Comparison of ENCODE assay signal across 9 cellular contexts in genomic region chr14:50859296-50859624, GRCh38. TPM values are rescaled to one million over a fixed set of nuclear protein-coding genes. Genes with fewer than 3 reads are reported as not detected.
A peak's percentile ranks its signal among the peaks of the same experiment; 100 is the strongest.
DNase-seq lines count a peak whose midpoint lies in the region; ATAC-seq, FAIRE-seq and TF ChIP-seq lines count a peak whose summit lies in the region.
"Had no signal": no experiment of that assay in that cellular context is flagged by ENCODE, and none has a peak within 500 bp of the region (broad histone marks: within the 10 kb centered on the region; RNA-seq: fewer than 3 reads in every experiment).

No MANE protein-coding gene starts in this region.

- peaks cover 9% of the 10 kb centered on the region for H3K4me1 ChIP-seq in keratinocyte (ENCODE audit: control insufficient read depth, extremely low read depth, insufficient read depth, low read length)

- ATAC-seq in activated T-cell treated with anti-CD3 and anti-CD28 coated beads, Interleukin-2, amount 50 U/mL, for 4 hours: peak in 1 of 2 donors; percentile 2
- ATAC-seq in HG02571 (IDR thresholded peaks at IDR 0.05; ENCODE audit: unreplicated experiment): no peak

- no peaks in the 10 kb centered on the region for H3K27me3 Mint-ChIP-seq in activated T-cell treated with anti-CD3 and anti-CD28 coated beads, Interleukin-2, amount 50 U/mL, for 4 hours (ENCODE audit: low read depth)
- H3K27me3 Mint-ChIP-seq in type B pancreatic cell: no peaks in the 10 kb centered on the region

- H3K9me3 ChIP-seq in keratinocyte (ENCODE audit: control insufficient read depth, low read depth, low read length): no peaks in the 10 kb centered on the region

- peak overlapping the region; percentile 97 for H2AFZ ChIP-seq in keratinocyte (ENCODE audit: control insufficient read depth, low read length)

- H3K4me1 Mint-ChIP-seq in activated T-cell treated with anti-CD3 and anti-CD28 coated beads, Interleukin-2, amount 50 U/mL, for 4 hours (ENCODE audit: low read depth): peaks cover 12% of the 10 kb centered on the region
- peaks cover 24% of the 10 kb centered on the region for H3K4me1 Mint-ChIP-seq in type B pancreatic cell (ENCODE audit: unreplicated experiment)

- no peak overlapping the region for H3K27ac Mint-ChIP-seq in type B pancreatic cell

- H3K27ac ChIP-seq in keratinocyte (ENCODE audit: control insufficient read depth, insufficient read depth, low read length): no peak overlapping the region
- H3K27ac ChIP-seq: epithelial cell of prostate had no signal

- H3K9me3 Mint-ChIP-seq in activated T-cell treated with anti-CD3 and anti-CD28 coated beads, Interleukin-2, amount 50 U/mL, for 4 hours: no peaks in the 10 kb centered on the region
- H3K9me3 Mint-ChIP-seq in type B pancreatic cell: no peaks in the 10 kb centered on the region

- peak overlapping the region; percentile 100 for H3K4me2 ChIP-seq in keratinocyte (ENCODE audit: control insufficient read depth, extremely low read depth, insufficient read depth, low read depth, low read length)

- no peak for FAIRE-seq in keratinocyte (lab: Jason Lieb, UNC)

- H3K9me1 ChIP-seq in keratinocyte (ENCODE audit: control insufficient read depth, extremely low read depth, insufficient read depth, low read length): no peaks in the 10 kb centered on the region

- peak overlapping the region; percentile 88 for H3K4me3 Mint-ChIP-seq in activated T-cell treated with anti-CD3 and anti-CD28 coated beads, Interleukin-2, amount 50 U/mL, for 4 hours
- H3K4me3 Mint-ChIP-seq in type B pancreatic cell: peak overlapping the region; percentile 59

- TF ChIP-seq CTCF in WI38 (IDR thresholded peaks at IDR 0.05; ENCODE audit: low read depth, low read length): no peak
- TF ChIP-seq CTCF in keratinocyte (optimal IDR thresholded peaks at IDR 0.05 in 1 of 3, IDR thresholded peaks at IDR 0.05 in 1 of 3, conservative IDR thresholded peaks at IDR 0.05 in 1 of 3; ENCODE audit: extremely low read depth in 1 of 3, insufficient read depth in 2 of 3, low read length in 3 of 3): no peak
- TF ChIP-seq CTCF in type B pancreatic cell (conservative IDR thresholded peaks at IDR 0.05): no peak

- no peaks in the 10 kb centered on the region for H3K79me2 ChIP-seq in keratinocyte (ENCODE audit: control insufficient read depth, insufficient read depth, low read length)

- dilution Hi-C loops in keratinocyte (cut with MboI; ENCODE audit: extremely low pct_ligation_motif_present, low sequenced_read_pairs): no loop called here

- H3K9ac ChIP-seq in keratinocyte (ENCODE audit: control insufficient read depth, extremely low read depth, insufficient read depth, low read length): no peak overlapping the region

- no peak for DNase-seq in activated T-cell treated with anti-CD3 and anti-CD28 coated beads, Interleukin-2, amount 50 U/mL, for 4 hours
- DNase-seq in activated T-cell treated with anti-CD3 and anti-CD28 coated beads, Interleukin-2, amount 50 U/mL, for 1 hour: no peak
- DNase-seq in keratinocyte (ENCODE audit: low read depth, low spot score) (no peak), type B pancreatic cell (ENCODE audit: extremely low spot score, unreplicated experiment) (no peak), hepatic stellate cell (ENCODE audit: low spot score) (no peak)
- DNase-seq in activated CD8-positive, alpha-beta memory T cell treated with anti-CD3 and anti-CD28 coated beads, Interleukin-2, amount 50 U/mL, for 48 hours: no peak

- H3K4me3 ChIP-seq in WI38 (ENCODE audit: low read depth, low read length) (peak overlapping the region; percentile 56), keratinocyte (ENCODE audit: control insufficient read depth in 2 of 3, extremely low read depth in 1 of 3, insufficient read depth in 2 of 3, low read depth in 1 of 3, low read length in 3 of 3) (peak overlapping the region in 1 of 3 experiments; percentile 90)

- H3K36me3 Mint-ChIP-seq in activated T-cell treated with anti-CD3 and anti-CD28 coated beads, Interleukin-2, amount 50 U/mL, for 4 hours (ENCODE audit: insufficient read depth): no peaks in the 10 kb centered on the region
- no peaks in the 10 kb centered on the region for H3K36me3 Mint-ChIP-seq in type B pancreatic cell

- H3K27me3 ChIP-seq in keratinocyte (ENCODE audit: control insufficient read depth, extremely low read depth, insufficient read depth, low read length): no peaks in the 10 kb centered on the region

- H4K20me1 ChIP-seq in keratinocyte (ENCODE audit: control insufficient read depth, extremely low read depth, insufficient read depth, low read length): no peaks in the 10 kb centered on the region

- no peaks in the 10 kb centered on the region for H3K36me3 ChIP-seq in keratinocyte (ENCODE audit: control insufficient read depth in 2 of 2, extremely low read depth in 1 of 2, insufficient read depth in 2 of 2, low read length in 2 of 2)

RNA-seq across cellular contexts. Expression of gene ABHD12B, which starts 12.6 kb away (rescaled TPM):
- not detected for total RNA-seq in activated T-cell treated with anti-CD3 and anti-CD28 coated beads, Interleukin-2, amount 50 U/mL, for 4 hours
- 0.03 TPM in 1 of 3 replicates, not detected in the others for polyA plus RNA-seq in keratinocyte
- polyA plus RNA-seq in keratinocyte (2011; ENCODE audit: low read depth): 1.9 TPM
- polyA plus RNA-seq in keratinocyte (2011; cell fraction: cytosol; rRNA removed): 0.22 TPM in 1 of 2 replicates, not detected in the other
- polyA plus RNA-seq in keratinocyte (2011; cell fraction: nucleus; rRNA removed): 0.08 and 0.35 TPM in 2 replicates
- polyA plus RNA-seq in keratinocyte (2012; ENCODE audit: low replicate concordance): 0.68 and 4.2 TPM in 2 replicates
- polyA minus RNA-seq in keratinocyte: not detected in 3 replicates
- not detected for polyA minus RNA-seq in keratinocyte (2011; cell fraction: cytosol; rRNA and poly(A)+ RNA removed)
- not detected in 2 replicates for polyA minus RNA-seq in keratinocyte (2011; cell fraction: nucleus; rRNA and poly(A)+ RNA removed)
- 0.17 and 0.55 TPM in 2 replicates for total RNA-seq in type B pancreatic cell (ENCODE audit: low replicate concordance)

RNA-seq across cellular contexts. Expression of gene NIN, which starts 28.3 kb away (rescaled TPM):
- total RNA-seq in activated T-cell treated with anti-CD3 and anti-CD28 coated beads, Interleukin-2, amount 50 U/mL, for 4 hours: 10 to 100 TPM; 43.9 to 50.2 (median 46.5) TPM
- polyA plus RNA-seq in keratinocyte: 7.9 to 15.2 TPM (median 13.8 TPM) in 3 replicates
- 38.8 TPM for polyA plus RNA-seq in keratinocyte (2011; ENCODE audit: low read depth)
- polyA plus RNA-seq in keratinocyte (2011; cell fraction: cytosol; rRNA removed): 7.8 and 9.4 TPM in 2 replicates
- polyA plus RNA-seq in keratinocyte (2011; cell fraction: nucleus; rRNA removed): 13.2 and 19.2 TPM in 2 replicates
- polyA plus RNA-seq in keratinocyte (2012; ENCODE audit: low replicate concordance): 9.3 and 17.1 TPM in 2 replicates
- polyA minus RNA-seq in keratinocyte: 19.9 to 34.5 TPM (median 23.6 TPM) in 3 replicates
- polyA minus RNA-seq in keratinocyte (2011; cell fraction: cytosol; rRNA and poly(A)+ RNA removed): 11.3 TPM
- 14.9 and 33.0 TPM in 2 replicates for polyA minus RNA-seq in keratinocyte (2011; cell fraction: nucleus; rRNA and poly(A)+ RNA removed)
- total RNA-seq in type B pancreatic cell (ENCODE audit: low replicate concordance): 30.1 and 40.5 TPM in 2 replicates
